ENCODE assay signal across 1 cellular context in genomic region chr2:19897623-19898245, GRCh38.
TF ChIP-seq lines count a peak whose summit lies in the region.

No MANE protein-coding gene starts in this region.

TF ChIP-seq in GM23338, 12 proteins besides CTCF, POLR2A, EP300 and RAD21 (continued from another document):
- no peak for TF ChIP-seq ETS1 (IDR thresholded peaks at IDR 0.05)
- TF ChIP-seq NANOG (IDR thresholded peaks at IDR 0.05; ENCODE audit: borderline replicate concordance): no peak
- no peak for TF ChIP-seq POLR2AphosphoS5 (IDR thresholded peaks at IDR 0.05; ENCODE audit: low read depth)
- no peak for TF ChIP-seq ZNF462 (CRISPR knock-in tag; IDR thresholded peaks at IDR 0.05)
- no peak for TF ChIP-seq ZNF331 (CRISPR knock-in tag; IDR thresholded peaks at IDR 0.05; ENCODE audit: low read depth)
- no peak for TF ChIP-seq CREB1 (CRISPR knock-in tag; IDR thresholded peaks at IDR 0.05; ENCODE audit: low read depth)
- TF ChIP-seq STAT1 (IDR thresholded peaks at IDR 0.05; ENCODE audit: unreplicated experiment): no peak
TF ChIP-seq in GM23338: peak in this region for 0.
